In genomic region chr22:29301716-29302401, GRCh38 we compare ENCODE assay signal across 12 cellular contexts. TPM values are rescaled to one million over a fixed set of nuclear protein-coding genes. Genes with fewer than 3 reads are reported as not detected.
DNase-seq lines count a peak whose midpoint lies in the region; ATAC-seq and TF ChIP-seq lines count a peak whose summit lies in the region.
"Had no signal": no experiment of that assay in that cellular context is flagged by ENCODE, and none has a peak within 500 bp of the region (broad histone marks: within the 10 kb centered on the region; RNA-seq: fewer than 3 reads in every experiment).

No MANE protein-coding gene starts in this region.

- no peaks in the 10 kb centered on the region for H3K27me3 ChIP-seq in dorsolateral prefrontal cortex

- H3K4me3 Mint-ChIP-seq in CD14-positive monocyte: no peak overlapping the region
- H3K4me3 Mint-ChIP-seq: stimulated activated naive CD8-positive, alpha-beta T cell treated with anti-CD3 and anti-CD28 coated beads, Interleukin-15, Interleukin-2, amounts not matched to agents 100 ng/mL and 50 ng/mL, for 24 hours had no signal

- ATAC-seq in GM18519 (IDR thresholded peaks at IDR 0.05; ENCODE audit: low FRiP score, unreplicated experiment): no peak

- peaks cover 37% of the 10 kb centered on the region for H3K4me1 Mint-ChIP-seq in CD14-positive monocyte

- H3K4me3 ChIP-seq in dorsolateral prefrontal cortex: no peak overlapping the region

- peaks cover 0 to 6% (median 1%) of the 10 kb centered on the region in 7 donors for H3K9me3 Mint-ChIP-seq in CD14-positive monocyte
- H3K9me3 Mint-ChIP-seq: stimulated activated naive CD8-positive, alpha-beta T cell treated with anti-CD3 and anti-CD28 coated beads, Interleukin-15, Interleukin-2, amounts not matched to agents 100 ng/mL and 50 ng/mL, for 24 hours had no signal

- DNase-seq in CD14-positive monocyte (ENCODE audit: low spot score) (no peak), HT-29 (ENCODE audit: low spot score) (peak; percentile 25), dorsolateral prefrontal cortex (peak in 1 of 10 donors; percentile 35), glomerular visceral epithelial cell (ENCODE audit: extremely low spot score) (no peak), A172 (ENCODE audit: low spot score) (no peak)
- DNase-seq: central memory CD4-positive, alpha-beta T cell; kidney; NCI-H1105 treated with DMSO at 0.1 percent for 48 hours; stimulated activated CD4-positive, alpha-beta T cell treated with anti-CD3 and anti-CD28 coated beads, Interleukin-15, amount 100 ng/mL, for 24 hours had no signal

- H3K27ac ChIP-seq in dorsolateral prefrontal cortex: peak overlapping the region; percentile 25 to 90 (median 74)
- H3K27ac ChIP-seq: HL-60 had no signal

- peaks cover 18 to 24% (median 19%) of the 10 kb centered on the region in 3 donors for H3K27me3 Mint-ChIP-seq in CD14-positive monocyte (ENCODE audit: low read depth in 3 of 3)

- peaks cover 45% of the 10 kb centered on the region in 2 donors for H3K36me3 Mint-ChIP-seq in CD14-positive monocyte

- intact Hi-C loops in CD14-positive monocyte (cut with micrococcal nuclease) (loop anchor here in 1 of 2 donors (5.0 kb wide), 1 partner anchor 35 kb away; the partner anchor contains the start of genes EWSR1 and RHBDD3), dorsolateral prefrontal cortex (cut with DNase I) (no loop called here)

- peak overlapping the region in 4 of 7 donors; percentile 33 to 79 (median 44) for H3K27ac Mint-ChIP-seq in CD14-positive monocyte

- TF ChIP-seq CTCF in CD14-positive monocyte (IDR thresholded peaks at IDR 0.05) (no peak), dorsolateral prefrontal cortex (IDR thresholded peaks at IDR 0.05 in 54 of 56, conservative IDR thresholded peaks at IDR 0.05 in 2 of 56; ENCODE audit: low read depth in 1 of 56, partially characterized antibody in 56 of 56) (no peak)

RNA-seq across cellular contexts. Expression of gene GAS2L1, which starts 4.6 kb away (rescaled TPM):
- 10 to 100 TPM; 14.9 to 15.7 TPM for polyA plus RNA-seq in CD14-positive monocyte
- total RNA-seq in HT-29 (2014; rRNA removed; shearing (Covaris generic)): 23.7 and 25.2 TPM in 2 replicates
- total RNA-seq in dorsolateral prefrontal cortex: 100 to 1,000 TPM in 1 of 120 experiments, 10 to 100 TPM in 119; 33.5 to 139 (median 57.6) TPM
- 27.5 and 32.1 TPM in 2 replicates for total RNA-seq in A172 (2014; rRNA removed; shearing (Covaris generic))

RNA-seq across cellular contexts. Expression of gene RASL10A, which starts 13.6 kb away (rescaled TPM):
- under 1 TPM; 0.35 to 0.50 TPM for polyA plus RNA-seq in CD14-positive monocyte
- 0.99 and 2.1 TPM in 2 replicates for total RNA-seq in HT-29 (2014; rRNA removed; shearing (Covaris generic))
- 10 to 100 TPM in 119 of 120 experiments, 1 to 10 TPM in 1; 8.9 to 47.8 (median 25.3) TPM for total RNA-seq in dorsolateral prefrontal cortex
- total RNA-seq in A172 (2014; rRNA removed; shearing (Covaris generic)): not detected in 2 replicates

RNA-seq across cellular contexts. Expression of gene EWSR1, which starts 33.8 kb away (rescaled TPM):
- polyA plus RNA-seq in CD14-positive monocyte: 100 to 1,000 TPM in 1 of 2 donors, 10 to 100 TPM in 1; 81.2 to 136 TPM
- total RNA-seq in HT-29 (2014; rRNA removed; shearing (Covaris generic)): 372 TPM in 2 replicates
- total RNA-seq in dorsolateral prefrontal cortex: 100 to 1,000 TPM; 167 to 257 (median 211) TPM
- 146 and 168 TPM in 2 replicates for total RNA-seq in A172 (2014; rRNA removed; shearing (Covaris generic))

RNA-seq across cellular contexts. Expression of gene RHBDD3, which starts 34.1 kb away (rescaled TPM):
- polyA plus RNA-seq in CD14-positive monocyte: 1 to 10 TPM; 4.0 to 4.8 TPM
- total RNA-seq in HT-29 (2014; rRNA removed; shearing (Covaris generic)): 60.8 and 72.4 TPM in 2 replicates
- total RNA-seq in dorsolateral prefrontal cortex: 10 to 100 TPM; 20.6 to 54.7 (median 29.2) TPM
- 15.3 and 19.3 TPM in 2 replicates for total RNA-seq in A172 (2014; rRNA removed; shearing (Covaris generic))
